In the genomic region with DNA sequence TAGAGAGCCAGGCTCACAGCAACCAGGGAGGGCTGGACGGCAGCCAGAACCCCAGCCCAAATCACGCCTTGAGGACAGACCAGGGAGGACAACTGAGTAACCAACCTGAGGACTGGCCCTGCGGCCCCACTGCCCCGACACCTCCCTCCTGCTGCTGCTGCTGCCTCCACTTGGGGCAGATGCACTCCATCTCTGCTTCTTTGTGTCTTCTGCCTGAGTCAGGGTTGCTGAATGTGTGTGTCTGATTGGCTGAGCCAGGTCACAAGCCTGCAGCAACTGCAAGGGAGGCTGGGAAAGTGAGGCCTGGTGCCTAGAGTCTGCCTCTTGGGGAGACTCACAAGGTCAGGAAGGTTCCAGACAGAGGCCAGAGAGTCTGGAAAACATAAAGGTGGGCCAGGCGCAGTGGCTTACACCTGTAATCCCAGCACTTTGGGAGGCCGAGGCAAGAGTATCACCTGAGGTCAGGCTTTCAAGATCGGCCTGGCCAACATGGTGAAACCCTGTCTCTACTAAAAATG, we compare ENCODE assay signal across 8 cellular contexts.
DNase-seq lines count a peak whose midpoint lies in the region; TF ChIP-seq lines count a peak whose summit lies in the region.
"Had no signal": no experiment of that assay in that cellular context is flagged by ENCODE, and none has a peak within 500 bp of the region (broad histone marks: within the 10 kb centered on the region; RNA-seq: fewer than 3 reads in every experiment).

No MANE protein-coding gene starts in this region.

- H3K79me2 ChIP-seq in neural progenitor cell (ENCODE audit: low read depth) = no peaks in the 10 kb centered on the region

- H2AFZ ChIP-seq in neural progenitor cell (replicated peaks) = peak overlapping the region; percentile 26

- H3K4me2 ChIP-seq in neural progenitor cell = no peak overlapping the region

- no peak for TF ChIP-seq POLR2A in NB4 (IDR thresholded peaks at IDR 0.05; ENCODE audit: extremely low read depth, insufficient read length)

- no peaks in the 10 kb centered on the region for H3K9me3 Mint-ChIP-seq in activated naive CD8-positive, alpha-beta T cell (ENCODE audit: low read depth)
- no peaks in the 10 kb centered on the region for H3K9me3 Mint-ChIP-seq in neural progenitor cell

- DNase-seq in NB4 (ENCODE audit: low read depth) = peak; percentile 67
- no peak for DNase-seq in neural progenitor cell (ENCODE audit: low spot score)
- no peak for DNase-seq in HuH-7 (ENCODE audit: low spot score)
- no peak for DNase-seq in NCI-H526 treated with DMSO at 0.1 percent for 48 hours (lab: John Stamatoyannopoulos, UW)
- no peak for DNase-seq in iPS-NIHi7 (ENCODE audit: extremely low spot score)
- DNase-seq: head of caudate nucleus had no signal

- peak overlapping the region; percentile 92 for H3K27ac Mint-ChIP-seq in activated naive CD8-positive, alpha-beta T cell
- peak overlapping the region; percentile 66 for H3K27ac Mint-ChIP-seq in neural progenitor cell

- H3K36me3 Mint-ChIP-seq in activated naive CD8-positive, alpha-beta T cell = no peaks in the 10 kb centered on the region
- H3K36me3 Mint-ChIP-seq in neural progenitor cell = no peaks in the 10 kb centered on the region

- H3K27me3 Mint-ChIP-seq in activated naive CD8-positive, alpha-beta T cell = no peaks in the 10 kb centered on the region
- no peaks in the 10 kb centered on the region for H3K27me3 Mint-ChIP-seq in neural progenitor cell (ENCODE audit: insufficient read depth, low read depth)

- H3K36me3 ChIP-seq in neural progenitor cell = no peaks in the 10 kb centered on the region

- H3F3A ChIP-seq in neural progenitor cell (ENCODE audit: low read depth) = peaks cover 20% of the 10 kb centered on the region

- TF ChIP-seq CTCF in GM12872 (IDR thresholded peaks at IDR 0.05; ENCODE audit: insufficient read depth, low read depth, low read length) (peak; percentile 26; the same call in 1 of the 3 replicates), NB4 (IDR thresholded peaks at IDR 0.05; ENCODE audit: low read depth, low read length) (peak; percentile 20), neural progenitor cell (IDR thresholded peaks at IDR 0.05) (no peak)

- H3K9ac ChIP-seq in neural progenitor cell = no peak overlapping the region

- H3K9me3 ChIP-seq in neural progenitor cell (ENCODE audit: low read depth) = no peaks in the 10 kb centered on the region

- H3K27me3 ChIP-seq in neural progenitor cell = no peaks in the 10 kb centered on the region

- H3K4me3 ChIP-seq in NB4 (ENCODE audit: low read depth, low read length) = no peak overlapping the region
- H3K4me3 ChIP-seq in neural progenitor cell = no peak overlapping the region

- peaks cover 73% of the 10 kb centered on the region for H3K4me1 Mint-ChIP-seq in activated naive CD8-positive, alpha-beta T cell (ENCODE audit: low read depth)
- H3K4me1 Mint-ChIP-seq in neural progenitor cell = peaks cover 25% of the 10 kb centered on the region

- H4K20me1 ChIP-seq in neural progenitor cell (ENCODE audit: low read depth) = no peaks in the 10 kb centered on the region

- H3K27ac ChIP-seq in neural progenitor cell = no peak overlapping the region

- H3K4me3 Mint-ChIP-seq in activated naive CD8-positive, alpha-beta T cell = peak overlapping the region; percentile 78
- no peak overlapping the region for H3K4me3 Mint-ChIP-seq in neural progenitor cell

- H3K4me1 ChIP-seq in neural progenitor cell = peaks cover 22% of the 10 kb centered on the region
